Comparison of ENCODE assay signal across 23 cellular contexts in the genomic region with DNA sequence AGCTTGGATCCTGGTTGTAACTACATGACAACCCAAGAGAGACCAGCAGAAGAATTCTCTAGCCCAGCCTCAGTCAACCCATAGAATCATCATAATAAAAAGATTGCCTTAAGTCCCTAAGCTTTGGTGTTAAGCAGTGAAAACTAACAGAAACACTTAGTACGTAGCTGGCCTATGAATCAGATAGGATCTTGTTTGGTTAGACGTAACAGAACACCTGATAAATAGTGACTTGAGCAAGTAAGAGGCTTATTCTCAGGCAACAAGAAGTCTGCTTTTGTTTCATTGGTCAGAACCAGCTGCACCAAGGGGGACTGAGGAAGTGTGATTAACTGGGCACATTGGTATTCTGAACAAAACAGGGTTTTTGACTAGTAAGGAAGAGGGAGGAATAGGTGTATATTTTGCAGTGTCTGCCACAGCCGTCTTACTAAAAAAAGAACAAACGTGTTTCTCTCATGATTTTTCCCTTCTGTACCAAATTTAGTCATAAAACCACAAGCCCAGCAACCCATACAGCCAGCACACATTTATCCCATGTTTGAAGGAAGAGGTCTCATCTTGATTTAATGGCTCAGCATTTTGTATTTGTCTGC. TPM values are rescaled to one million over a fixed set of nuclear protein-coding genes. Genes with fewer than 3 reads are reported as not detected.
DNase-seq lines count a peak whose midpoint lies in the region; ATAC-seq and TF ChIP-seq lines count a peak whose summit lies in the region.
"Had no signal": no experiment of that assay in that cellular context is flagged by ENCODE, and none has a peak within 500 bp of the region (broad histone marks: within the 10 kb centered on the region; RNA-seq: fewer than 3 reads in every experiment).

No MANE protein-coding gene starts in this region.

- H4K20me1 ChIP-seq in BLaER1 = no peaks in the 10 kb centered on the region
- H4K20me1 ChIP-seq in hepatocyte (ENCODE audit: insufficient read depth, poor library complexity, severe bottlenecking) = no peaks in the 10 kb centered on the region

- H3K9me3 Mint-ChIP-seq in CD4-positive, CD25-positive, alpha-beta regulatory T cell = peaks cover 0 to 3% (median 0%) of the 10 kb centered on the region in 7 donors
- H3K9me3 Mint-ChIP-seq: neural progenitor cell had no signal

- H3K4me3 ChIP-seq in BLaER1 (no peak overlapping the region), RWPE2 (ENCODE audit: severe bottlenecking) (no peak overlapping the region), hepatocyte (no peak overlapping the region)
- H3K4me3 ChIP-seq in CD4-positive, CD25-positive, alpha-beta regulatory T cell (ENCODE audit: low read depth, low read length) = no peak overlapping the region
- H3K4me3 ChIP-seq: adrenal gland, cardiac muscle cell, heart right ventricle, neural progenitor cell, transverse colon had no signal

- no peaks in the 10 kb centered on the region for H3K27me3 ChIP-seq in BLaER1
- no peaks in the 10 kb centered on the region for H3K27me3 ChIP-seq in CD4-positive, CD25-positive, alpha-beta regulatory T cell (ENCODE audit: control insufficient read depth, insufficient read depth, low read length)
- no peaks in the 10 kb centered on the region for H3K27me3 ChIP-seq in RWPE2 (ENCODE audit: insufficient read depth, poor library complexity, severe bottlenecking)
- no peaks in the 10 kb centered on the region for H3K27me3 ChIP-seq in hepatocyte
- H3K27me3 ChIP-seq: adrenal gland, heart right ventricle, transverse colon had no signal

- TF ChIP-seq CTCF in RWPE2 (IDR thresholded peaks at IDR 0.05; ENCODE audit: poor library complexity, severe bottlenecking) (no peak), hepatocyte (IDR thresholded peaks at IDR 0.05; ENCODE audit: poor library complexity) (no peak)

- peak in 1 of 3 donors; percentile 10 for DNase-seq in CD4-positive, CD25-positive, alpha-beta regulatory T cell
- no peak for DNase-seq in RWPE2 (ENCODE audit: low spot score)
- peak; percentile 33 for DNase-seq in hepatocyte (ENCODE audit: low spot score)
- no peak for DNase-seq in cortex of kidney (lab: John Stamatoyannopoulos, UW)
- DNase-seq: activated CD4-positive, alpha-beta T cell treated with anti-CD3 and anti-CD28 coated beads, Interleukin-2, amount 50 U/mL, for 1 hour; adrenal gland; dermis blood vessel endothelial cell; heart right ventricle; left ventricle myocardium superior; NCI-H1092 treated with DMSO at 0.1 percent for 48 hours; NCI-H2081; NCI-H510A treated with DMSO at 0.1 percent for 48 hours; stimulated activated CD4-positive, alpha-beta T cell treated with anti-CD3 and anti-CD28 coated beads, Interleukin-2, amount 100 ng/mL, for 24 hours; stimulated activated naive CD4-positive, alpha-beta T cell treated with Interleukin-2 at 50 U/mL for 16 hours; transverse colon had no signal

- H3K4me1 ChIP-seq in BLaER1 (peaks cover 61% of the 10 kb centered on the region), RWPE2 (ENCODE audit: insufficient read depth, poor library complexity, severe bottlenecking) (peaks cover 8% of the 10 kb centered on the region), hepatocyte (ENCODE audit: insufficient read depth) (no peaks in the 10 kb centered on the region)
- H3K4me1 ChIP-seq in CD4-positive, CD25-positive, alpha-beta regulatory T cell (ENCODE audit: control insufficient read depth, insufficient read depth, low read length, poor library complexity, severe bottlenecking) = peaks cover 42% of the 10 kb centered on the region
- H3K4me1 ChIP-seq: adrenal gland, heart right ventricle, transverse colon had no signal

- H3K4me2 ChIP-seq in BLaER1 (peak overlapping the region; percentile 62), hepatocyte (no peak overlapping the region)
- H3K4me2 ChIP-seq: KMS-11, neural progenitor cell had no signal

- no peaks in the 10 kb centered on the region for H3K36me3 Mint-ChIP-seq in CD4-positive, CD25-positive, alpha-beta regulatory T cell
- H3K36me3 Mint-ChIP-seq: neural progenitor cell had no signal

- H3K9ac ChIP-seq in BLaER1 = no peak overlapping the region
- H3K9ac ChIP-seq: KMS-11, neural progenitor cell had no signal

- H3K9me3 ChIP-seq in BLaER1 (0 out of 2 replicates have a peak, but pooled peaks cover 8% of the 10 kb centered on the region), RWPE2 (ENCODE audit: severe bottlenecking) (no peaks in the 10 kb centered on the region), hepatocyte (ENCODE audit: low read depth) (no peaks in the 10 kb centered on the region)
- H3K9me3 ChIP-seq in CD4-positive, CD25-positive, alpha-beta regulatory T cell (ENCODE audit: control insufficient read depth in 2 of 2, low read length in 2 of 2) = no peaks in the 10 kb centered on the region
- H3K9me3 ChIP-seq: adrenal gland, heart right ventricle, transverse colon had no signal

- H3K4me3 Mint-ChIP-seq in CD4-positive, CD25-positive, alpha-beta regulatory T cell = no peak overlapping the region
- H3K4me3 Mint-ChIP-seq: neural progenitor cell had no signal

- H3K27ac Mint-ChIP-seq in CD4-positive, CD25-positive, alpha-beta regulatory T cell = peak overlapping the region; percentile 11 to 96 (median 18)
- H3K27ac Mint-ChIP-seq: neural progenitor cell, progenitor cell of endocrine pancreas had no signal

- H2AFZ ChIP-seq in hepatocyte = no peak overlapping the region
- H2AFZ ChIP-seq: neural progenitor cell had no signal

- H3K27ac ChIP-seq in BLaER1 (no peak overlapping the region), RWPE2 (ENCODE audit: poor library complexity, severe bottlenecking) (peak overlapping the region; percentile 1), hepatocyte (no peak overlapping the region)
- H3K27ac ChIP-seq in CD4-positive, CD25-positive, alpha-beta regulatory T cell (ENCODE audit: insufficient read depth, low read length, poor library complexity, severe bottlenecking) = peak overlapping the region; percentile 29
- H3K27ac ChIP-seq: adrenal gland, cardiac muscle cell, heart right ventricle, KMS-11, neural progenitor cell, transverse colon had no signal

- no peaks in the 10 kb centered on the region for H3K9me2 ChIP-seq in hepatocyte (replicated peaks; ENCODE audit: insufficient read depth)

- 48% methylated on average over 4 of the region's 4 CpGs for WGBS in hepatocyte (ENCODE audit: low lambda C conversion rate, missing lambda C conversion rate)

- no peaks in the 10 kb centered on the region for H3K27me3 Mint-ChIP-seq in CD4-positive, CD25-positive, alpha-beta regulatory T cell

- ATAC-seq in CD4-positive, CD25-positive, alpha-beta regulatory T cell (ENCODE audit: low read depth in 2 of 2) = peak; percentile 25 to 52
- ATAC-seq in RWPE2 (ENCODE audit: low read depth) = peak; percentile 88
- no peak for ATAC-seq in HG03342 (IDR thresholded peaks at IDR 0.05; ENCODE audit: unreplicated experiment)
- no peak for ATAC-seq in GM18907 (IDR thresholded peaks at IDR 0.05; ENCODE audit: unreplicated experiment)
- ATAC-seq: heart right ventricle, left ventricle myocardium superior, Right ventricle myocardium inferior had no signal

- H3K79me2 ChIP-seq in hepatocyte = no peaks in the 10 kb centered on the region

- H3K4me1 Mint-ChIP-seq in CD4-positive, CD25-positive, alpha-beta regulatory T cell = peaks cover 18 to 51% (median 40%) of the 10 kb centered on the region in 4 donors

- H3K36me3 ChIP-seq in BLaER1 (no peaks in the 10 kb centered on the region), RWPE2 (ENCODE audit: low read depth) (no peaks in the 10 kb centered on the region), hepatocyte (replicated peaks; ENCODE audit: insufficient read depth, low read depth) (no peaks in the 10 kb centered on the region)
- H3K36me3 ChIP-seq in CD4-positive, CD25-positive, alpha-beta regulatory T cell (ENCODE audit: control insufficient read depth, insufficient read depth, low read length) = no peaks in the 10 kb centered on the region
- H3K36me3 ChIP-seq: adrenal gland, cardiac muscle cell, heart right ventricle, neural progenitor cell, transverse colon had no signal

RNA-seq across cellular contexts. Expression of a gene that starts 53.3 kb away (rescaled TPM):
- 12.7 TPM for total RNA-seq in CD4-positive, CD25-positive, alpha-beta regulatory T cell
- polyA plus RNA-seq in CD4-positive, CD25-positive, alpha-beta regulatory T cell = 10 to 100 TPM; 17.0 to 23.4 (median 20.2) TPM
- total RNA-seq in hepatocyte = 36.8 and 37.9 TPM in 2 replicates
- polyA plus RNA-seq in hepatocyte = 12.1 and 14.4 TPM in 2 replicates

Comparison
In these comparisons a context has a peak if more than half of its experiments do, and no peak if none do; other contexts are left out.
1. H3K27ac ChIP-seq: peak in CD4-positive, CD25-positive, alpha-beta regulatory T cell (single experiment) and RWPE2 (single experiment); none in BLaER1 (single experiment) and hepatocyte (single experiment).
2. ATAC-seq: peak in CD4-positive, CD25-positive, alpha-beta regulatory T cell (2 of 2) and RWPE2 (single experiment); none in HG03342 (single experiment) and GM18907 (single experiment).